ENCODE assay signal across 15 cellular contexts in the genomic region with DNA sequence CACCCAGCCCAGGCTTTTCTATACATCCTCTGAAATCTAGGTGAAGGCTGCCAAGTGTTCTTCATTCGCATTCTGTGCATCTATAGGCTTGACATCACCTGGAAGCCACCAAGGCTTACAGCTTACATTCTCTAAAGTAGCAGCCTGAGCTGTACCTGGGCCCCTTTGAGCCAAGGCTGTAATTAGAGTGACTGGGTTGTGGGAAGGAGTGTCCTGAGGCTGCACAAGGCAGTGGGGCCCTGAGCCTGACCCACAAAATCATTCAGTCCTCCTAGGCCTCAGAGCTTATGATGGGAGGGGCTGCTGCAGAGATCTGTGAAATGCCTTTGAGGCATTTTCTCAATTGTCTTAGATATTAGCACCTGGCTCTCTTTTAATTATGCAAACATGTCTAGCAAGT. TPM values are rescaled to one million over a fixed set of nuclear protein-coding genes. Genes with fewer than 3 reads are reported as not detected.
DNase-seq lines count a peak whose midpoint lies in the region; ATAC-seq and TF ChIP-seq lines count a peak whose summit lies in the region.
"Had no signal": no experiment of that assay in that cellular context is flagged by ENCODE, and none has a peak within 500 bp of the region (broad histone marks: within the 10 kb centered on the region; RNA-seq: fewer than 3 reads in every experiment).

No MANE protein-coding gene starts in this region.

- peaks cover 12% of the 10 kb centered on the region for H3K4me1 ChIP-seq in Panc1 (ENCODE audit: control insufficient read depth, insufficient read depth, low read length)

- intact Hi-C loops in Panc1 (cut with micrococcal nuclease; ENCODE audit: unreplicated experiment): no loop called here

- CTCF ChIA-PET in Panc1 (lab: Charles Lee): interaction anchor here (0.7 kb wide), 1 partner anchor 126 kb away, joined by 6 read pairs; no protein-coding TSS in a partner anchor

- in situ Hi-C loops in Panc1 (cut with HindIII; ENCODE audit: low pct_unique_long_range_greater_than_20kb, low sequenced_read_pairs): no loop called here

- H3K9me3 Mint-ChIP-seq in T-helper 1 cell treated with Interleukin-12 subunit alpha and Interleukin-12 subunit beta and Interleukin-4 antibody, amounts not matched to agents 30 μg/mL and 1 μg/mL, for 36 hours: peaks cover 4% of the 10 kb centered on the region
- H3K9me3 Mint-ChIP-seq in immature natural killer cell: peaks cover 0 to 3% (median 1%) of the 10 kb centered on the region in 6 donors

- H3K27me3 ChIP-seq in Panc1 (ENCODE audit: control insufficient read depth, insufficient read depth, low read length): no peaks in the 10 kb centered on the region
- H3K27me3 ChIP-seq: esophagus squamous epithelium had no signal

- POLR2A ChIA-PET in Panc1 (lab: Charles Lee): no interaction called here

- H3K36me3 ChIP-seq in Panc1 (ENCODE audit: control insufficient read depth, insufficient read depth, low read length): no peaks in the 10 kb centered on the region
- H3K36me3 ChIP-seq: esophagus squamous epithelium, HAP-1 had no signal

- DNase-seq in T-helper 1 cell (no peak), ELF-1 (ENCODE audit: low read depth, low spot score) (peak; percentile 59), Panc1 (ENCODE audit: low read depth, low spot score) (no peak), immature natural killer cell (no peak), caudate nucleus (lab: John Stamatoyannopoulos, UW) (no peak)
- DNase-seq: esophagus squamous epithelium; NCI-H1436; posterior cingulate gyrus; stimulated activated CD4-positive, alpha-beta T cell treated with anti-CD3 and anti-CD28 coated beads, Interleukin-2, amount 100 ng/mL, for 48 hours had no signal

- no peak for TF ChIP-seq CTCF in Panc1 (IDR thresholded peaks at IDR 0.05)

- H3K4me1 Mint-ChIP-seq in T-helper 1 cell treated with Interleukin-12 subunit alpha and Interleukin-12 subunit beta and Interleukin-4 antibody, amounts not matched to agents 30 μg/mL and 1 μg/mL, for 36 hours (ENCODE audit: low read depth): peaks cover 35% of the 10 kb centered on the region
- H3K4me1 Mint-ChIP-seq in immature natural killer cell: peaks cover 21 to 29% of the 10 kb centered on the region in 2 donors

- H3K4me3 Mint-ChIP-seq in T-helper 1 cell treated with Interleukin-12 subunit alpha and Interleukin-12 subunit beta and Interleukin-4 antibody, amounts not matched to agents 30 μg/mL and 1 μg/mL, for 36 hours: peak overlapping the region; percentile 96
- H3K4me3 Mint-ChIP-seq in immature natural killer cell: no peak overlapping the region

- peaks cover 13% of the 10 kb centered on the region for H3K36me3 Mint-ChIP-seq in T-helper 1 cell treated with Interleukin-12 subunit alpha and Interleukin-12 subunit beta and Interleukin-4 antibody, amounts not matched to agents 30 μg/mL and 1 μg/mL, for 36 hours (ENCODE audit: low read depth)
- H3K36me3 Mint-ChIP-seq in immature natural killer cell: no peaks in the 10 kb centered on the region

- H3K9me3 ChIP-seq in Panc1 (ENCODE audit: control insufficient read depth, insufficient read depth, low read depth, low read length): peaks cover 6% of the 10 kb centered on the region; the same call in 1 of the 2 replicates
- H3K9me3 ChIP-seq: esophagus squamous epithelium, HAP-1 had no signal

- no peaks in the 10 kb centered on the region for H3K27me3 Mint-ChIP-seq in T-helper 1 cell treated with Interleukin-12 subunit alpha and Interleukin-12 subunit beta and Interleukin-4 antibody, amounts not matched to agents 30 μg/mL and 1 μg/mL, for 36 hours (ENCODE audit: low read depth)
- H3K27me3 Mint-ChIP-seq in immature natural killer cell (ENCODE audit: low read depth in 3 of 3): peaks cover 0 to 5% (median 2%) of the 10 kb centered on the region in 3 donors

- H3K27ac ChIP-seq in Panc1 (ENCODE audit: low read length) (peak overlapping the region; percentile 86), caudate nucleus (ENCODE audit: low read depth, low read length) (no peak overlapping the region)
- H3K27ac ChIP-seq: 22Rv1, esophagus squamous epithelium had no signal

- peak overlapping the region in 1 of 2 experiments; percentile 84; a peak in 2 of 4 replicates for H3K4me3 ChIP-seq in Panc1 (ENCODE audit: low read depth in 2 of 2, low read length in 2 of 2)
- H3K4me3 ChIP-seq: esophagus squamous epithelium, HAP-1, lung had no signal

- no peak for ATAC-seq in Panc1
- ATAC-seq in HG03457 (IDR thresholded peaks at IDR 0.05; ENCODE audit: unreplicated experiment): no peak
- no peak for ATAC-seq in GM21526 (IDR thresholded peaks at IDR 0.05; ENCODE audit: low FRiP score, unreplicated experiment)

- H3K27ac Mint-ChIP-seq in T-helper 1 cell treated with Interleukin-12 subunit alpha and Interleukin-12 subunit beta and Interleukin-4 antibody, amounts not matched to agents 30 μg/mL and 1 μg/mL, for 36 hours: peak overlapping the region; percentile 97
- H3K27ac Mint-ChIP-seq in immature natural killer cell: peak overlapping the region in 5 of 6 donors; percentile 12 to 95 (median 83)

- BruUV-seq in Panc1 (replicated peaks; lab: Mats Ljungman, UMichigan): no TSS peak

RNA-seq across cellular contexts. Expression of gene RDX, which starts 33.0 kb away (rescaled TPM):
- total RNA-seq in Panc1 (2021; ENCODE audit: unreplicated experiment): 200 TPM
- polyA plus RNA-seq in Panc1 (2012; ENCODE audit: insufficient read length): 109 TPM
- polyA plus RNA-seq in immature natural killer cell: 10 to 100 TPM; 13.0 to 28.5 (median 21.9) TPM
